Comparison of ENCODE assay signal across 8 cellular contexts in the genomic region with DNA sequence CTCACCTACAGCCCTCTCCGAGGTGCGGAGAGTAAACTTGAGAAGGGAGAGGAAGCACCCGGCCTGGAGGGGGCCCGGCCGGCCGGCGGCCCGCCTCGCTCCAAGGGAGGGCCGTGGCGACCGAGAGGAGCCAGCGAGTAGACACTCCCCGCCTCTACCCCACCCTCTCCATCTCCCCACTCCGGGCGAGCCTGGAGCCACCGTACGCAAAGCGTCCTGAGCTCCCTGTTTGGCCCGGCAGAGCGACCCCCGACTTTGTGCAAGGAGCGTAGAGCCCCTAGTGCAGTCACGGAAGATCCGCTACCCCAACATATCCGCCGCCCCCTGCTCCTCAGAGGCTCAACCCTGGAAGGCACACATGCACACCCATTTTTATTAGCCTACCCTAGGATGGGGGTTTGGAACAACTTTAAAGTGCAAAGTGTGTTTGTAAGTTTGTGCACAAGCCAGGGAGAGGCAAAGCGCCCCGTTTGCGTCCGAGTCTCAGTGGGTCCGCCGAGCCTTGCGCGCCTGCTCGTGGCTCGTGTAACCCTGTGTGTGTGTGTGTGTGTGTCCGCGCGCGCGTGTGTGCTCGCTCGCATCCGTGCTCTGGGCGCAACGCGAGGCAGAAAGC. TPM values are rescaled to one million over a fixed set of nuclear protein-coding genes. Genes with fewer than 3 reads are reported as not detected.
A peak's percentile ranks its signal among the peaks of the same experiment; 100 is the strongest.
DNase-seq lines count a peak whose midpoint lies in the region; ATAC-seq and TF ChIP-seq lines count a peak whose summit lies in the region.

No MANE protein-coding gene starts in this region.

- peak overlapping the region; percentile 88 for H3K27ac ChIP-seq in VCaP
- peak overlapping the region; percentile 38 for H3K27ac ChIP-seq in ectodermal cell (ENCODE audit: insufficient read depth, low read depth, low read length, poor library complexity, severe bottlenecking)
- H3K27ac ChIP-seq in mesodermal cell (ENCODE audit: low read depth, low read length, severe bottlenecking), result peak overlapping the region; percentile 91
- peak overlapping the region; percentile 78 to 87 (median 82) for H3K27ac ChIP-seq in thyroid gland

- WGBS in ectodermal cell, 2 experiments, result 0% methylated on average over 46 to 48 of the region's 48 CpGs
- WGBS in mesodermal cell (ENCODE audit: insufficient coverage in 2 of 2), 2 experiments, result 0% methylated on average over 11 to 16 of the region's 48 CpGs
- 0 to 1% methylated on average over 5 to 34 of the region's 48 CpGs for WGBS in thyroid gland, 2 donors

- no peak for TF ChIP-seq POLR2A in thyroid gland (IDR thresholded peaks at IDR 0.05)

- ATAC-seq in GM19324 (IDR thresholded peaks at IDR 0.05; ENCODE audit: low FRiP score, unreplicated experiment), result peak; percentile 29

- no peak for TF ChIP-seq CTCF in VCaP (conservative IDR thresholded peaks at IDR 0.05)
- TF ChIP-seq CTCF in thyroid gland (IDR thresholded peaks at IDR 0.05), result no peak

- DNase-seq in CD1c-positive myeloid dendritic cell (ENCODE audit: extremely low spot score) (peak; percentile 58), HT-29 (ENCODE audit: low spot score) (peak; percentile 78), thyroid gland (peak; percentile 51 to 59), NOMO-1 (lab: John Stamatoyannopoulos, UW; ENCODE audit: unreplicated experiment in 2 of 2) (no peak)

- intact Hi-C loops in thyroid gland (cut with DNase I), result loop anchor here (5.0 kb wide), 2 partner anchors 71 to 146 kb away; no protein-coding TSS in a partner anchor

- H3K4me1 ChIP-seq in ectodermal cell (ENCODE audit: control insufficient read depth, insufficient read depth, low read length) (peaks cover 22% of the 10 kb centered on the region), mesodermal cell (ENCODE audit: control insufficient read depth, insufficient read depth, low read length, poor library complexity, severe bottlenecking) (peaks cover 16% of the 10 kb centered on the region), thyroid gland (peaks cover 21 to 27% of the 10 kb centered on the region in 2 donors)

- H3K27me3 ChIP-seq in ectodermal cell (ENCODE audit: control insufficient read depth, insufficient read depth, low read length, poor library complexity, severe bottlenecking) (peaks cover 38% of the 10 kb centered on the region), thyroid gland (no peaks in the 10 kb centered on the region)

- peak overlapping the region; percentile 64 for H3K4me3 ChIP-seq in ectodermal cell (ENCODE audit: insufficient read depth, low read depth, low read length)
- peak overlapping the region; percentile 97 for H3K4me3 ChIP-seq in mesodermal cell (ENCODE audit: extremely low read depth, insufficient read depth, low read length, poor library complexity, severe bottlenecking)
- H3K4me3 ChIP-seq in thyroid gland (replicated peaks in 1 of 3), result peak overlapping the region; percentile 45 to 80 (median 51)

- H3K36me3 ChIP-seq in ectodermal cell (ENCODE audit: control insufficient read depth, insufficient read depth, low read length) (no peaks in the 10 kb centered on the region), mesodermal cell (ENCODE audit: control insufficient read depth, insufficient read depth, low read length) (peaks cover 27% of the 10 kb centered on the region), thyroid gland (no peaks in the 10 kb centered on the region)

- H3K9me3 ChIP-seq in ectodermal cell (ENCODE audit: control insufficient read depth, low read length) (no peaks in the 10 kb centered on the region), mesodermal cell (ENCODE audit: control insufficient read depth, low read length) (no peaks in the 10 kb centered on the region), thyroid gland (no peaks in the 10 kb centered on the region)

RNA-seq across cellular contexts. Expression of gene SMAD6, which starts 0.5 kb away (rescaled TPM):
- 101 and 123 TPM in 2 replicates for total RNA-seq in HT-29 (2014; rRNA removed; shearing (Covaris generic))
- 6.0 TPM for polyA plus RNA-seq in ectodermal cell (2013, experiment 1 of 4)
- polyA plus RNA-seq in ectodermal cell (2013, experiment 2 of 4), result 5.1 TPM
- polyA plus RNA-seq in ectodermal cell (2013, experiment 3 of 4), result 5.7 TPM
- polyA plus RNA-seq in ectodermal cell (2013, experiment 4 of 4), result 6.1 TPM
- 111 TPM for polyA plus RNA-seq in mesodermal cell (2013, experiment 1 of 2)
- polyA plus RNA-seq in mesodermal cell (2013, experiment 2 of 2), result 96.8 TPM
- 100 to 1,000 TPM in 1 of 4 donors, 10 to 100 TPM in 3; 59.3 to 118 (median 62.3) TPM for total RNA-seq in thyroid gland

Comparison
In these comparisons a context has a peak if more than half of its experiments do, and no peak if none do; other contexts are left out.
1. DNase-seq: peak in CD1c-positive myeloid dendritic cell (single experiment), HT-29 (single experiment) and thyroid gland (2 of 2); none in NOMO-1 (0 of 2).
2. H3K27ac ChIP-seq: peak in every context shown above with its lines; median percentile 91 in mesodermal cell; 88 in VCaP; 82 in thyroid gland; 38 in ectodermal cell.
3. Peak in every context shown above with its lines, with median percentiles within 50 percentile points of each other: H3K4me3 ChIP-seq.